10 cellular contexts compared by ENCODE assay signal in genomic region chr20:52783769-52784168, GRCh38.
A peak's percentile ranks its signal among the peaks of the same experiment; 100 is the strongest.
DNase-seq lines count a peak whose midpoint lies in the region; ATAC-seq lines count a peak whose summit lies in the region.
"Had no signal": no experiment of that assay in that cellular context is flagged by ENCODE, and none has a peak within 500 bp of the region (broad histone marks: within the 10 kb centered on the region; RNA-seq: fewer than 3 reads in every experiment).

No MANE protein-coding gene starts in this region.

- no peak overlapping the region for H3K27ac Mint-ChIP-seq in stimulated activated naive CD8-positive, alpha-beta T cell treated with anti-CD3 and anti-CD28 coated beads, Interleukin-15, amount 100 ng/mL, for 72 hours

- H3K27me3 Mint-ChIP-seq in stimulated activated naive CD8-positive, alpha-beta T cell treated with anti-CD3 and anti-CD28 coated beads, Interleukin-15, amount 100 ng/mL, for 72 hours = peaks cover 10% of the 10 kb centered on the region

- ATAC-seq in stimulated activated naive CD8-positive, alpha-beta T cell treated with anti-CD3 and anti-CD28 coated beads, Interleukin-15, Interleukin-2, amounts not matched to agents 100 U/mL and 50 U/mL, for 24 hours = no peak
- ATAC-seq in stimulated activated naive CD8-positive, alpha-beta T cell treated with anti-CD3 and anti-CD28 coated beads, Interleukin-15, amount 100 ng/mL, for 72 hours = no peak
- no peak for ATAC-seq in HG03025 (IDR thresholded peaks at IDR 0.05; ENCODE audit: low FRiP score, unreplicated experiment)

- H3K4me1 Mint-ChIP-seq in stimulated activated naive CD8-positive, alpha-beta T cell treated with anti-CD3 and anti-CD28 coated beads, Interleukin-15, amount 100 ng/mL, for 72 hours = no peaks in the 10 kb centered on the region

- H3K9me3 Mint-ChIP-seq in stimulated activated naive CD8-positive, alpha-beta T cell treated with anti-CD3 and anti-CD28 coated beads, Interleukin-15, amount 100 ng/mL, for 72 hours = no peaks in the 10 kb centered on the region

- DNase-seq in stimulated activated naive CD8-positive, alpha-beta T cell treated with anti-CD3 and anti-CD28 coated beads, Interleukin-15, Interleukin-2, amounts not matched to agents 100 U/mL and 50 U/mL, for 24 hours = peak; percentile 37
- no peak for DNase-seq in stimulated activated naive CD8-positive, alpha-beta T cell treated with anti-CD3 and anti-CD28 coated beads, Interleukin-15, amount 100 ng/mL, for 72 hours
- DNase-seq in SK-N-DZ (ENCODE audit: low spot score) (peak; percentile 39), iPS DF 4.7 (ENCODE audit: extremely low read depth, low spot score) (peak; percentile 30), NOMO-1 treated with DMSO at 0.1 percent for 48 hours (lab: John Stamatoyannopoulos, UW; ENCODE audit: unreplicated experiment) (no peak), T1000 (lab: John Stamatoyannopoulos, UW) (no peak), NCI-H2171 (lab: John Stamatoyannopoulos, UW) (no peak)
- DNase-seq: NCI-H2029 treated with DMSO at 0.1 percent for 48 hours, upper lobe of left lung had no signal

- no peak overlapping the region for H3K4me3 Mint-ChIP-seq in stimulated activated naive CD8-positive, alpha-beta T cell treated with anti-CD3 and anti-CD28 coated beads, Interleukin-15, amount 100 ng/mL, for 72 hours

Comparison
In these comparisons a context has a peak if more than half of its experiments do, and no peak if none do; other contexts are left out.
1. DNase-seq: peak in stimulated activated naive CD8-positive, alpha-beta T cell treated with anti-CD3 and anti-CD28 coated beads, Interleukin-15, Interleukin-2, amounts not matched to agents 100 U/mL and 50 U/mL, for 24 hours (single experiment), SK-N-DZ (single experiment) and iPS DF 4.7 (single experiment); none in stimulated activated naive CD8-positive, alpha-beta T cell treated with anti-CD3 and anti-CD28 coated beads, Interleukin-15, amount 100 ng/mL, for 72 hours (0 of 2), NOMO-1 treated with DMSO at 0.1 percent for 48 hours (single experiment), T1000 (single experiment) and NCI-H2171 (single experiment).